In genomic region chr22:46481386-46481785, GRCh38 we compare ENCODE assay signal across 17 cellular contexts.
"Had no signal": no experiment of that assay in that cellular context is flagged by ENCODE, and none has a peak within 500 bp of the region (broad histone marks: within the 10 kb centered on the region; RNA-seq: fewer than 3 reads in every experiment).

No MANE protein-coding gene starts in this region.

- DNase-seq: dermis blood vessel endothelial cell; esophagus squamous epithelium; foreskin fibroblast; glutamatergic neuron; immature natural killer cell; lower lobe of right lung; natural killer cell; nucleus accumbens; ovary; sigmoid colon; stimulated activated CD4-positive, alpha-beta T cell treated with anti-CD3 and anti-CD28 coated beads, Interleukin-2, amount 100 ng/mL, for 24 hours; stimulated activated CD4-positive, alpha-beta T cell treated with anti-CD3 and anti-CD28 coated beads, Interleukin-4, amount 100 ng/mL, for 4 hours; stimulated activated naive B cell treated with anti-CD40 and anti-IgM and Interleukin-4, amounts not matched to agents 10 μg/mL and 1 μg/mL and 100 μg/mL, for 72 hours; stimulated activated naive CD8-positive, alpha-beta T cell treated with anti-CD3 and anti-CD28 coated beads, Interleukin-15, amount 100 ng/mL, for 72 hours; testis had no signal

- ATAC-seq: gastroesophageal sphincter; left lung; lower lobe of right lung; natural killer cell; stimulated activated naive B cell treated with anti-CD40 and anti-IgM and Interleukin-4, amounts not matched to agents 10 μg/mL and 1 μg/mL and 100 μg/mL, for 72 hours; stimulated activated naive CD8-positive, alpha-beta T cell treated with anti-CD3 and anti-CD28 coated beads, Interleukin-15, amount 100 ng/mL, for 72 hours had no signal
